ENCODE assay signal across 20 cellular contexts in the genomic region with DNA sequence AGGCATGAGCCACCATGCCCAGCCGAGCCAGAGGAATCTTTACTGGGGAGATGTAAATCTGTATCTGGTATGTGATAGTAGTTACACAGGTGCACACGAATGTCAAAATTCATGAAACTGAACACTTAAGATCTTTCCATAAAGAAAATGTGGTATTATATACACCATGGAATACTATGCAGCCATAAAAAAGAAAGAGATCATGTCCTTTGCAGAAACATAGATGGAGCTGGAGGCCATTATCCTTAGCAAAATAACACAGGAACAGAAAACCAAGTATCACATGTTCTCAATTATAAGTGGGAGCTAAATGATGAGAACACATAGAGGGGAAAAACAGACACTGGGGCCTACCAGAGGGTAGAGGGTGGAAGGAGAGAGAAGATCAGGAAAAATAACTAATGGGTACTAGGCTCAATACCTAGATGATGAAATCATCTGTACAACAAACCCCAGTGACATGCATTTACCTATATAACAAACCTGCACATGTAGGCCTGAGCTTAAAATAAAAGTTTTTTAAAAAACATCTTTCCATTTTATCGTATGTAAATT. TPM values are rescaled to one million over a fixed set of nuclear protein-coding genes. Genes with fewer than 3 reads are reported as not detected.
DNase-seq lines count a peak whose midpoint lies in the region; ATAC-seq, FAIRE-seq and TF ChIP-seq lines count a peak whose summit lies in the region.
"Had no signal": no experiment of that assay in that cellular context is flagged by ENCODE, and none has a peak within 500 bp of the region (broad histone marks: within the 10 kb centered on the region; RNA-seq: fewer than 3 reads in every experiment).

No MANE protein-coding gene starts in this region.

- CTCF ChIA-PET in SK-N-SH (lab: Yijun Ruan, JAX): no interaction called here
- CTCF ChIA-PET in HEK293 (lab: Yijun Ruan, JAX): no interaction called here

- POLR2A ChIA-PET in SK-N-SH (lab: Yijun Ruan, JAX) (no interaction called here), HEK293 (lab: Yijun Ruan, JAX) (no interaction called here)

- no peak for TF ChIP-seq EP300 in SK-N-SH (IDR thresholded peaks at IDR 0.05; ENCODE audit: borderline replicate concordance in 1 of 2, low read depth in 1 of 2, low read length in 1 of 2)

- H3K27ac Mint-ChIP-seq in astrocyte (ENCODE audit: unreplicated experiment) (peak overlapping the region; percentile 20), osteocyte (ENCODE audit: unreplicated experiment) (peak overlapping the region; percentile 61)
- H3K27ac Mint-ChIP-seq: CD4-positive, alpha-beta T cell; GM23338; H9 had no signal

- TF ChIP-seq CTCF in SK-N-SH (IDR thresholded peaks at IDR 0.05): no peak
- no peak for TF ChIP-seq CTCF in HEK293 (tag by site-specific recombination; IDR thresholded peaks at IDR 0.05)
- no peak for TF ChIP-seq CTCF in astrocyte (IDR thresholded peaks at IDR 0.05; ENCODE audit: insufficient read depth, low read depth, low read length)
- TF ChIP-seq CTCF in osteocyte (IDR thresholded peaks at IDR 0.05): no peak

- H3K4me3 Mint-ChIP-seq in astrocyte (ENCODE audit: unreplicated experiment) (no peak overlapping the region), osteocyte (ENCODE audit: unreplicated experiment) (no peak overlapping the region)
- H3K4me3 Mint-ChIP-seq: CD4-positive, alpha-beta T cell; GM23338; H9; HFFc6 had no signal

- no peaks in the 10 kb centered on the region for H3F3A ChIP-seq in SK-N-SH (replicated peaks; ENCODE audit: insufficient read depth)

- H3K36me3 ChIP-seq in SK-N-SH (replicated peaks in 1 of 2; ENCODE audit: control insufficient read depth in 1 of 2, insufficient read depth in 2 of 2, low read length in 1 of 2): no peaks in the 10 kb centered on the region
- H3K36me3 ChIP-seq in HEK293 (ENCODE audit: control insufficient read depth in 2 of 2, insufficient read depth in 1 of 2, low read length in 2 of 2): no peaks in the 10 kb centered on the region
- H3K36me3 ChIP-seq in astrocyte (ENCODE audit: insufficient read depth, low read length): no peaks in the 10 kb centered on the region
- H3K36me3 ChIP-seq: BLaER1 treated with 17β-estradiol and CSF1 and Interleukin-3, amounts not matched to agents 10 nM and 100 nM had no signal

- H3K27me3 ChIP-seq in SK-N-SH (ENCODE audit: insufficient read depth) (no peaks in the 10 kb centered on the region), astrocyte (ENCODE audit: insufficient read depth, low read length) (no peaks in the 10 kb centered on the region)
- H3K27me3 ChIP-seq: BLaER1 treated with 17β-estradiol and CSF1 and Interleukin-3, amounts not matched to agents 10 nM and 100 nM had no signal

- H3K4me3 ChIP-seq in SK-N-SH (ENCODE audit: low read depth in 2 of 2, low read length in 1 of 2) (no peak overlapping the region), HEK293 (ENCODE audit: low read depth, low read length) (no peak overlapping the region), astrocyte (ENCODE audit: insufficient read depth, low read depth, low read length) (no peak overlapping the region)
- H3K4me3 ChIP-seq: BLaER1 treated with 17β-estradiol and CSF1 and Interleukin-3, amounts not matched to agents 10 nM and 100 nM; GM12878; GM23338 had no signal

- H3K36me3 Mint-ChIP-seq in astrocyte (ENCODE audit: low read depth, unreplicated experiment): no peaks in the 10 kb centered on the region
- no peaks in the 10 kb centered on the region for H3K36me3 Mint-ChIP-seq in osteocyte (ENCODE audit: unreplicated experiment)

- no peak for FAIRE-seq in astrocyte (lab: Jason Lieb, UNC)
- FAIRE-seq: GM12878 had no signal

- H4K20me1 ChIP-seq in SK-N-SH (ENCODE audit: insufficient read depth): no peaks in the 10 kb centered on the region
- no peaks in the 10 kb centered on the region for H4K20me1 ChIP-seq in astrocyte (ENCODE audit: insufficient read depth, low read length)
- H4K20me1 ChIP-seq: BLaER1 treated with 17β-estradiol and CSF1 and Interleukin-3, amounts not matched to agents 10 nM and 100 nM had no signal

- no peaks in the 10 kb centered on the region for H3K9me3 Mint-ChIP-seq in astrocyte (ENCODE audit: unreplicated experiment)
- H3K9me3 Mint-ChIP-seq in osteocyte (ENCODE audit: unreplicated experiment): peaks cover 8% of the 10 kb centered on the region
- H3K9me3 Mint-ChIP-seq: GM23338, HFFc6 had no signal

- H3K9me2 ChIP-seq in SK-N-SH: no peaks in the 10 kb centered on the region

- H3K4me1 Mint-ChIP-seq in astrocyte (ENCODE audit: low read depth, unreplicated experiment) (peaks cover 6% of the 10 kb centered on the region), osteocyte (ENCODE audit: unreplicated experiment) (peaks cover 21% of the 10 kb centered on the region)
- H3K4me1 Mint-ChIP-seq: GM23338, H9 had no signal

- no peak for TF ChIP-seq RAD21 in SK-N-SH (IDR thresholded peaks at IDR 0.05; ENCODE audit: low read length)

- H3K4me1 ChIP-seq in SK-N-SH (ENCODE audit: control insufficient read depth in 1 of 2, insufficient read depth in 2 of 2, low read depth in 1 of 2, low read length in 1 of 2): no peaks in the 10 kb centered on the region
- H3K4me1 ChIP-seq in HEK293 (ENCODE audit: control insufficient read depth, insufficient read depth, low read length): no peaks in the 10 kb centered on the region
- peaks cover 7% of the 10 kb centered on the region for H3K4me1 ChIP-seq in astrocyte (ENCODE audit: insufficient read depth, low read length)

- H3K9ac ChIP-seq in SK-N-SH (no peak overlapping the region), astrocyte (ENCODE audit: low read length) (no peak overlapping the region)
- H3K9ac ChIP-seq: BLaER1 treated with 17β-estradiol and CSF1 and Interleukin-3, amounts not matched to agents 10 nM and 100 nM had no signal

- DNase-seq in SK-N-SH: no peak
- DNase-seq in astrocyte (ENCODE audit: low read depth): no peak
- DNase-seq in osteocyte (ENCODE audit: extremely low spot score, unreplicated experiment): no peak
- no peak for DNase-seq in superior temporal gyrus (ENCODE audit: extremely low spot score)
- no peak for DNase-seq in caudate nucleus (lab: John Stamatoyannopoulos, UW)
- DNase-seq: AML-193; Calu3; CD4-positive, alpha-beta T cell; DMS 273 treated with DMSO at 0.1 percent for 48 hours; HFFc6; KG1 had no signal

- H3K9me3 ChIP-seq in SK-N-SH (no peaks in the 10 kb centered on the region), HEK293 (ENCODE audit: control insufficient read depth, insufficient read depth, low read depth, low read length) (no peaks in the 10 kb centered on the region), astrocyte (ENCODE audit: insufficient read depth, low read depth, low read length) (no peaks in the 10 kb centered on the region)

- H3K27ac ChIP-seq in SK-N-SH (ENCODE audit: low read depth in 2 of 2, low read length in 1 of 2): no peak overlapping the region
- H3K27ac ChIP-seq in HEK293 (ENCODE audit: extremely low read depth, low read depth, low read length): no peak overlapping the region
- H3K27ac ChIP-seq in astrocyte (ENCODE audit: low read depth, low read length): no peak overlapping the region
- H3K27ac ChIP-seq in caudate nucleus (ENCODE audit: low read depth, low read length): no peak overlapping the region
- H3K27ac ChIP-seq: 22Rv1, HL-60 had no signal

- H2AFZ ChIP-seq in SK-N-SH (ENCODE audit: low read depth): no peak overlapping the region
- no peak overlapping the region for H2AFZ ChIP-seq in astrocyte (ENCODE audit: low read depth, low read length)
- H2AFZ ChIP-seq: GM23338 had no signal

- H3K79me2 ChIP-seq in SK-N-SH (ENCODE audit: insufficient read depth) (no peaks in the 10 kb centered on the region), astrocyte (ENCODE audit: insufficient read depth, low read length) (no peaks in the 10 kb centered on the region)

- ATAC-seq in SK-N-SH treated with all-trans-retinoic acid at 6 μM for 48 hours (no peak), GM18867 (IDR thresholded peaks at IDR 0.05; ENCODE audit: unreplicated experiment) (no peak)
- ATAC-seq: GM12878, GM23338 had no signal

- no peaks in the 10 kb centered on the region for H3K27me3 Mint-ChIP-seq in astrocyte (ENCODE audit: low read depth, unreplicated experiment)
- no peaks in the 10 kb centered on the region for H3K27me3 Mint-ChIP-seq in osteocyte (ENCODE audit: unreplicated experiment)
- H3K27me3 Mint-ChIP-seq: CD4-positive, alpha-beta T cell had no signal

- 91% methylated on average over 2 of the region's 3 CpGs for WGBS in SK-N-SH (ENCODE audit: low lambda C conversion rate)

- no peak overlapping the region for H3K4me2 ChIP-seq in SK-N-SH
- no peak overlapping the region for H3K4me2 ChIP-seq in astrocyte (ENCODE audit: low read length)
- H3K4me2 ChIP-seq: GM23338 had no signal

TF ChIP-seq in SK-N-SH treated with all-trans-retinoic acid at 6 μM for 48 hours, 23 proteins besides CTCF, POLR2A, EP300 and RAD21:
- TF ChIP-seq ZNF8 (CRISPR knock-in tag; IDR thresholded peaks at IDR 0.05) (peak; percentile 27; the same call in 1 of the 2 replicates), ZC3H10 (CRISPR knock-in tag; IDR thresholded peaks at IDR 0.05) (no peak)

TF ChIP-seq in SK-N-SH, 30 proteins besides CTCF, POLR2A, EP300 and RAD21 (continues in another document):
- no peak for TF ChIP-seq FOSL2 (IDR thresholded peaks at IDR 0.05; ENCODE audit: borderline replicate concordance, low read depth)
- no peak for TF ChIP-seq MEF2A (IDR thresholded peaks at IDR 0.05; ENCODE audit: borderline replicate concordance, low read depth)
- TF ChIP-seq FOXJ3 (CRISPR knock-in tag; IDR thresholded peaks at IDR 0.05): no peak

TF ChIP-seq in HEK293, 187 proteins besides CTCF, POLR2A, EP300 and RAD21:
- TF ChIP-seq ZNF184 (tag by site-specific recombination; IDR thresholded peaks at IDR 0.05) (no peak), ZNF146 (tag by site-specific recombination; IDR thresholded peaks at IDR 0.05) (peak; percentile 62; the same call in 1 of the 2 replicates)

RNA-seq across cellular contexts. Expression of a gene that starts 7.8 kb away (rescaled TPM):
- polyA plus RNA-seq in SK-N-SH (2012; rRNA removed): 0.13 and 0.15 TPM in 2 replicates
- polyA plus RNA-seq in SK-N-SH (2012; cell fraction: cytosol; rRNA removed): 0.05 and 0.28 TPM in 2 replicates
- polyA plus RNA-seq in SK-N-SH (2012; cell fraction: nucleus; rRNA removed): 0.14 TPM in 1 of 2 replicates, not detected in the other
- total RNA-seq in astrocyte: 0.59 and 1.1 TPM in 2 replicates
- total RNA-seq in osteocyte: not detected in 2 replicates
- total RNA-seq: GM23338, H9 had no signal
- polyA plus RNA-seq: GM23338 had no signal

RNA-seq across cellular contexts. Expression of a gene that starts 37.6 kb away (rescaled TPM):
- 33.1 and 37.0 TPM in 2 replicates for polyA plus RNA-seq in SK-N-SH (2012; rRNA removed)
- polyA plus RNA-seq in SK-N-SH (2012; cell fraction: cytosol; rRNA removed): 46.6 and 47.9 TPM in 2 replicates
- 11.8 and 21.8 TPM in 2 replicates for polyA plus RNA-seq in SK-N-SH (2012; cell fraction: nucleus; rRNA removed)
- 67.5 and 70.8 TPM in 2 replicates for total RNA-seq in astrocyte
- 128 and 145 TPM in 2 replicates for total RNA-seq in osteocyte
